Comparison of ENCODE assay signal across 8 cellular contexts in the genomic region with DNA sequence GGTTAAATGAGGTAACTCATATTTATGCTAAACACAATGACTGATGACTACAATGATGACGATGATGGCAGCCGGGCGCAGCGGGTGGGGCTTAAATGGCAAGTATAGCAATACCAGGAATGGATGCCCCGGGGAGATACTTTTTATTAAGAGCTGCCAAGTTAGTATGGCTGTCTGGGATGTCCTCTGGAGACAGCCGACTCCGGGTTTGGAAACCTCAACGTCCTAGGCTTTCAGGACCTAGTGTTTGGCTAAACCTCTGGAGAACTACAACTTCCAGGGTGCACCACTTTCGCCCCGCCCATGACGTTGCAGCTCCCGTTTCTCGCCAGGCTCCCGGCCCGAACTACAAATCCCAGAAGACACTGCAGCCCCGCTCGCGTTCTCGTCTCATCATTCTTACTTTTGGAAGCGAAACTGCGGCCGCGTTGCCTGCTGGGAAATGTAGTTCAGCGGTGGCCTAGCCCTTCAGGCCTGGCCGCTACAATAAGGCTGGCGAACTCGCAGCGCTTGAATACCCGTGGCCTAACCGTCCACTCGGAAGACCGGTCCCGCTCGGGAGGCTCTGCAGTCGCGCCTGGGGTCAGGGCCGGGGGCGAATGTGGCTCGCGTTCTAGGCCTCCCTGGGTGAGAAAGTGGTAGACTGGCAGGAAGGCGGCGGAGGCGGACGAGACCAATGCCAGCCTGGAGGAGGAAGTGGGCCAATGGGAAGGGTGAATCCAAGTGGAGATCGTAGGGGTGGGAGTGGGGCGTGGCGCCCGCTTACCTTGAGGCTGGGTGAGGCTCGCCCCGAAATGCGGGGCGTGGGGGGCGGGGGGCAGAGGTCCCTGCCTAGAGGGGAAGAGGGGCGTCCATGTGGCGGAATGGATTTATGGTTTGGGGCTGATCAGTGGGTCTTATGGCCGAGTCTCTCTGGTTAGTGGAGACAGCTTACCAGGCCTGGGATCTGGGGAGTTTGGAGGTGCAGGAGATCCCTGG. TPM values are rescaled to one million over a fixed set of nuclear protein-coding genes. Genes with fewer than 3 reads are reported as not detected.
DNase-seq lines count a peak whose midpoint lies in the region; ATAC-seq, FAIRE-seq and TF ChIP-seq lines count a peak whose summit lies in the region.

A gene (plus strand): TSS at position 463 of the 978 bp plus-strand sequence. CDS start 2,221 bp downstream, outside the sequence.

- dilution Hi-C loops in endothelial cell of umbilical vein (cut with MboI; ENCODE audit: extremely low pct_ligation_motif_present, low sequenced_read_pairs), result no loop called here

- peak within 1 kb of the TSS; percentile 86 for H3K4me2 ChIP-seq in OCI-LY7 (ENCODE audit: low read length)
- peak within 1 kb of the TSS; percentile 66 for H3K4me2 ChIP-seq in endothelial cell of umbilical vein (ENCODE audit: insufficient read depth, low read length)

- H3K27ac ChIP-seq in OCI-LY7 (ENCODE audit: low read depth, low read length, poor library complexity, severe bottlenecking), result peak within 1 kb of the TSS; percentile 29
- H3K27ac ChIP-seq in endothelial cell of umbilical vein (ENCODE audit: insufficient read depth, low read depth, low read length), result peak within 1 kb of the TSS; percentile 66

- CTCF ChIA-PET in OCI-LY7 (lab: Charles Lee; ENCODE audit: unreplicated experiment) (interaction anchor here (0.6 kb wide), 2 partner anchors 197 to 331 kb away, joined by 3 to 6 read pairs; a partner anchor contains a TSS), endothelial cell of umbilical vein (lab: Charles Lee) (interaction anchor here (0.7 to 1.6 kb wide), 6 partner anchors 9 to 190 kb away, joined by 3 to 8 read pairs (median 4); a partner anchor contains a TSS)

- H3K4me3 ChIP-seq in OCI-LY7 (ENCODE audit: low read depth, low read length, poor library complexity, severe bottlenecking) (peak within 1 kb of the TSS; percentile 71), endothelial cell of umbilical vein (replicated peaks in 1 of 3; ENCODE audit: insufficient read depth in 1 of 3, low read depth in 1 of 3, low read length in 3 of 3) (peak within 1 kb of the TSS; percentile 29 to 64 (median 54))

- peak within 1 kb of the TSS; percentile 83 for H3K9ac ChIP-seq in endothelial cell of umbilical vein (replicated peaks; ENCODE audit: extremely low read depth, insufficient read depth, low read length)

- H3K79me2 ChIP-seq in OCI-LY7 (ENCODE audit: insufficient read depth, low read depth, low read length) (no peaks in the 10 kb centered on the region; the same call in 1 of the 2 replicates), endothelial cell of umbilical vein (ENCODE audit: control insufficient read depth, insufficient read depth, low read length) (peaks cover 2% of the 10 kb centered on the region)

- H4K20me1 ChIP-seq in OCI-LY7 (ENCODE audit: insufficient read depth, low read length) (no peaks in the 10 kb centered on the region), endothelial cell of umbilical vein (replicated peaks; ENCODE audit: control insufficient read depth, extremely low read depth, insufficient read depth, low read length) (no peaks in the 10 kb centered on the region)

- DNase-seq in D721Med (ENCODE audit: insufficient read length, low spot score) (peak; percentile 90), HuH-7.5 (ENCODE audit: low spot score) (peak; percentile 71), OCI-LY7 (ENCODE audit: low spot score) (peak; percentile 98), activated T-cell treated with anti-CD3 and anti-CD28 coated beads for 1 hour (ENCODE audit: low read depth) (peak; percentile 97), endothelial cell of umbilical vein (ENCODE audit: low read depth, low spot score) (peak; percentile 99), midbrain (lab: John Stamatoyannopoulos, UW) (peak; percentile 99)
- DNase-seq in stimulated activated CD8-positive, alpha-beta memory T cell treated with anti-CD3 and anti-CD28 coated beads, Interleukin-2, amount 100 ng/mL, for 1 hour (ENCODE audit: low read depth in 2 of 2), result peak; percentile 95 to 97

- TF ChIP-seq CTCF in D721Med (IDR thresholded peaks at IDR 0.05; ENCODE audit: insufficient read depth, missing control alignments) (no peak), OCI-LY7 (conservative IDR thresholded peaks at IDR 0.05; ENCODE audit: low read length) (no peak), endothelial cell of umbilical vein (IDR thresholded peaks at IDR 0.05; ENCODE audit: extremely low read depth in 1 of 2, insufficient read depth in 1 of 2, low read depth in 1 of 2, low read length in 2 of 2) (no peak)

- H3K4me1 ChIP-seq in OCI-LY7 (ENCODE audit: insufficient read depth, low read length, poor library complexity, severe bottlenecking) (peaks cover 20% of the 10 kb centered on the region), endothelial cell of umbilical vein (ENCODE audit: control insufficient read depth, extremely low read depth, insufficient read depth, low read length) (peaks cover 4% of the 10 kb centered on the region)

- peaks cover 6% of the 10 kb centered on the region for H3K36me3 ChIP-seq in OCI-LY7 (ENCODE audit: insufficient read depth, low read length)
- H3K36me3 ChIP-seq in endothelial cell of umbilical vein (ENCODE audit: control insufficient read depth in 2 of 2, extremely low read depth in 1 of 2, insufficient read depth in 2 of 2, low read length in 2 of 2), result peaks cover 0 to 8% of the 10 kb centered on the region in 2 experiments

- H3K9me2 ChIP-seq in OCI-LY7 (ENCODE audit: insufficient read depth, low read length), result no peaks in the 10 kb centered on the region

- H3K27me3 ChIP-seq in endothelial cell of umbilical vein (ENCODE audit: control insufficient read depth in 2 of 2, insufficient read depth in 2 of 2, low read length in 2 of 2), result no peaks in the 10 kb centered on the region

- no peaks in the 10 kb centered on the region for H3K9me1 ChIP-seq in endothelial cell of umbilical vein (replicated peaks; ENCODE audit: control insufficient read depth, extremely low read depth, insufficient read depth, low read length)

- no TSS peak for BruUV-seq in OCI-LY7 (replicated peaks; lab: Mats Ljungman, UMichigan)
- BruUV-seq in endothelial cell of umbilical vein (replicated peaks; lab: Mats Ljungman, UMichigan), result TSS peak; percentile 83

- TF ChIP-seq POLR2A in endothelial cell of umbilical vein (IDR thresholded peaks at IDR 0.05; ENCODE audit: low read depth, low read length), result peak; percentile 83

- peak; percentile 93 for ATAC-seq in GM21526 (IDR thresholded peaks at IDR 0.05; ENCODE audit: low FRiP score, unreplicated experiment)

- H2AFZ ChIP-seq in OCI-LY7 (ENCODE audit: low read length) (peak within 1 kb of the TSS; percentile 92), endothelial cell of umbilical vein (ENCODE audit: low read depth, low read length) (peak within 1 kb of the TSS; percentile 83)

- POLR2A ChIA-PET in OCI-LY7 (lab: Charles Lee) (interaction anchor here (0.7 to 2.7 kb wide), 6 partner anchors 11 to 354 kb away, joined by 3 to 16 read pairs (median 4); a partner anchor contains a TSS), endothelial cell of umbilical vein (lab: Charles Lee) (interaction anchor here (0.8 to 1.1 kb wide), 3 partner anchors 39 to 86 kb away, joined by 3 to 11 read pairs (median 3); a partner anchor contains a TSS)

- H3K9me3 ChIP-seq in OCI-LY7 (ENCODE audit: low read length) (no peaks in the 10 kb centered on the region), endothelial cell of umbilical vein (replicated peaks; ENCODE audit: control insufficient read depth, insufficient read depth, low read length) (no peaks in the 10 kb centered on the region)

- intact Hi-C loops in OCI-LY7 (cut with micrococcal nuclease; ENCODE audit: unreplicated experiment), result loop anchor here (1.0 to 2.0 kb wide), 2 partner anchors 86 to 303 kb away; a partner anchor contains a TSS
- intact Hi-C loops in endothelial cell of umbilical vein (cut with micrococcal nuclease), result loop anchor here (1.0 to 5.0 kb wide), 5 partner anchors 40 to 298 kb away; a partner anchor contains a TSS

- FAIRE-seq in D721Med (lab: Jason Lieb, UNC), result peak; percentile 56
- peak; percentile 100 for FAIRE-seq in endothelial cell of umbilical vein (lab: Jason Lieb, UNC)

TF ChIP-seq in endothelial cell of umbilical vein, 7 proteins besides CTCF, POLR2A, EP300 and RAD21:
- TF ChIP-seq POLR2AphosphoS5 (IDR thresholded peaks at IDR 0.05; ENCODE audit: insufficient read depth, low read depth, low read length) (peak; percentile 72), FOS (IDR thresholded peaks at IDR 0.05; ENCODE audit: borderline replicate concordance, insufficient read depth, low read length) (no peak)

RNA-seq across cellular contexts. Expression of the gene that starts here (rescaled TPM):
- total RNA-seq in OCI-LY7 (2014; rRNA removed; shearing (Covaris generic)), result 11.0 and 12.2 TPM in 2 replicates
- total RNA-seq in OCI-LY7 (2022) (24.9 and 26.1 TPM in 2 replicates), endothelial cell of umbilical vein (28.2 and 30.7 TPM in 2 replicates)
- polyA plus RNA-seq in endothelial cell of umbilical vein, result 24.5 and 25.4 TPM in 2 replicates
- 27.8 and 28.6 TPM in 2 replicates for polyA plus RNA-seq in endothelial cell of umbilical vein (2011; cell fraction: cytosol; rRNA removed)
- 33.4 and 40.5 TPM in 2 replicates for polyA plus RNA-seq in endothelial cell of umbilical vein (2011; cell fraction: nucleus; rRNA removed)
- 20.7 and 22.3 TPM in 2 replicates for polyA plus RNA-seq in endothelial cell of umbilical vein (2012)
- 47.6 and 48.6 TPM in 2 replicates for polyA minus RNA-seq in endothelial cell of umbilical vein
- 7.8 TPM for polyA minus RNA-seq in endothelial cell of umbilical vein (2011; cell fraction: cytosol; rRNA and poly(A)+ RNA removed)
- polyA minus RNA-seq in endothelial cell of umbilical vein (2011; cell fraction: nucleus; rRNA and poly(A)+ RNA removed), result 66.7 and 68.1 TPM in 2 replicates

Comparison
In these comparisons a context has a peak if more than half of its experiments do, and no peak if none do; other contexts are left out.
1. Peak in every context shown above with its lines: DNase-seq, ATAC-seq, H3K4me3 ChIP-seq and H3K27ac ChIP-seq.